ENCODE assay signal across 24 cellular contexts in the genomic region with DNA sequence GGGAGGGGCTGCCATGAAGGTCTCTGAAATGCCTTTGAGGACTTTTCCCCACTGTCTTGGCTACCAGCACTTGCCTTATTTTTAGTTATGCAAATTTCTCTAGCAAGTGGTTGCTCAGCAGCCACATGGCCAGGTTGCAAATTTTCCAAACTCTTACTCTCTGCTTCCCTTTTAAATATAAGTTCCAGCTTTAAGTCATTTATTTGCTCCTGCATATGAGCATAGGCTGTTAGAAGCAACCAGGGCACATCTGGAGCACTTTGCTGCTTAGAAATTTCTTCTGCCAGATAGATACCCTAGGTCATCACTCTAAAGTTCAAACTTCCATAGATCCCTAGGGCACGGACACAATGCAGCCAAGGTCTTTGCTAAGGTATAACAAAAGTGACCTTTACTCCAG. TPM values are rescaled to one million over a fixed set of nuclear protein-coding genes. Genes with fewer than 3 reads are reported as not detected.
DNase-seq lines count a peak whose midpoint lies in the region; ATAC-seq and TF ChIP-seq lines count a peak whose summit lies in the region.
"Had no signal": no experiment of that assay in that cellular context is flagged by ENCODE, and none has a peak within 500 bp of the region (broad histone marks: within the 10 kb centered on the region; RNA-seq: fewer than 3 reads in every experiment).

No MANE protein-coding gene starts in this region.

- H3K4me1 ChIP-seq in GM23248 (ENCODE audit: insufficient read depth) (0 out of 2 replicates have a peak, but pooled peaks cover 5% of the 10 kb centered on the region), HEK293 (ENCODE audit: control insufficient read depth, insufficient read depth, low read length) (no peaks in the 10 kb centered on the region), Karpas-422 (ENCODE audit: low read length) (peaks cover 5% of the 10 kb centered on the region; the same call in 1 of the 2 replicates)
- H3K4me1 ChIP-seq: BE2C, BLaER1 had no signal

- H3K27me3 ChIP-seq in GM23248 (replicated peaks; ENCODE audit: insufficient read depth), result no peaks in the 10 kb centered on the region
- no peaks in the 10 kb centered on the region for H3K27me3 ChIP-seq in Karpas-422 (ENCODE audit: low read length)
- H3K27me3 ChIP-seq: BE2C, BLaER1 had no signal

- peaks cover 100% of the 10 kb centered on the region for H3K79me2 ChIP-seq in GM23248 (ENCODE audit: insufficient read depth)
- H3K79me2 ChIP-seq in Karpas-422 (ENCODE audit: low read length), result no peaks in the 10 kb centered on the region

- no peaks in the 10 kb centered on the region for H4K20me1 ChIP-seq in GM23248 (ENCODE audit: insufficient read depth)
- no peaks in the 10 kb centered on the region for H4K20me1 ChIP-seq in Karpas-422 (ENCODE audit: insufficient read depth, low read depth, low read length)
- H4K20me1 ChIP-seq: BLaER1 had no signal

- peak overlapping the region; percentile 12; the same call in 1 of the 2 replicates for H3K27ac ChIP-seq in GM23248
- H3K27ac ChIP-seq in HEK293 (ENCODE audit: extremely low read depth, low read depth, low read length), result no peak overlapping the region
- no peak overlapping the region for H3K27ac ChIP-seq in Karpas-422 (ENCODE audit: low read length)
- H3K27ac ChIP-seq: BLaER1 had no signal

- H3K36me3 ChIP-seq in GM23248 (ENCODE audit: low read depth) (peaks cover 13% of the 10 kb centered on the region), HEK293 (ENCODE audit: control insufficient read depth in 2 of 2, insufficient read depth in 1 of 2, low read length in 2 of 2) (no peaks in the 10 kb centered on the region), Karpas-422 (ENCODE audit: insufficient read depth, low read length) (no peaks in the 10 kb centered on the region)
- H3K36me3 ChIP-seq: BE2C, BLaER1 had no signal

- CTCF ChIA-PET in HEK293 (lab: Yijun Ruan, JAX), result interaction anchor here (0.6 kb wide), 1 partner anchor 112 kb away, joined by 3 read pairs; no protein-coding TSS in a partner anchor

- H3K4me3 ChIP-seq in GM23248 (no peak overlapping the region), HEK293 (ENCODE audit: low read depth, low read length) (no peak overlapping the region), Karpas-422 (ENCODE audit: low read length) (no peak overlapping the region)
- H3K4me3 ChIP-seq: BLaER1, GM12878 had no signal

- H3F3A ChIP-seq in GM23248 (ENCODE audit: insufficient read depth), result peaks cover 59% of the 10 kb centered on the region; the same call in 1 of the 2 replicates

- no peaks in the 10 kb centered on the region for H3K9me2 ChIP-seq in GM23248 (ENCODE audit: insufficient read depth)
- no peaks in the 10 kb centered on the region for H3K9me2 ChIP-seq in Karpas-422 (replicated peaks; ENCODE audit: insufficient read depth, low read length)

- no peak overlapping the region for H3K9ac ChIP-seq in GM23248
- H3K9ac ChIP-seq in Karpas-422 (ENCODE audit: low read length), result no peak overlapping the region
- H3K9ac ChIP-seq: BLaER1 had no signal

- 42 to 55% methylated on average over 1 of the region's 1 CpG for WGBS in GM23248 (ENCODE audit: low coverage in 1 of 2, low lambda C conversion rate in 2 of 2, missing lambda C conversion rate in 2 of 2), 2 experiments

- ATAC-seq in HG02852 (IDR thresholded peaks at IDR 0.05; ENCODE audit: unreplicated experiment) (no peak), GM21619 (IDR thresholded peaks at IDR 0.05; ENCODE audit: unreplicated experiment) (no peak)
- ATAC-seq: GM12878 had no signal

- TF ChIP-seq CTCF in HEK293 (tag by site-specific recombination; IDR thresholded peaks at IDR 0.05), result no peak

- in situ Hi-C loops in GM23248 (cut with MboI), result no loop called here

- no peaks in the 10 kb centered on the region for H3K9me3 ChIP-seq in GM23248 (ENCODE audit: low read depth)
- no peaks in the 10 kb centered on the region; the same call in 1 of the 2 replicates for H3K9me3 ChIP-seq in HEK293 (ENCODE audit: control insufficient read depth, insufficient read depth, low read depth, low read length)
- no peaks in the 10 kb centered on the region for H3K9me3 ChIP-seq in Karpas-422 (ENCODE audit: low read length)
- H3K9me3 ChIP-seq: BE2C had no signal

- no peak for DNase-seq in GM23248
- peak; percentile 42 for DNase-seq in Karpas-422
- no peak for DNase-seq in SIG-M5 (lab: John Stamatoyannopoulos, UW)
- DNase-seq: 8988T; ACHN; BE2C; C1 segment of cervical spinal cord; CD4-positive, alpha-beta memory T cell; CD4-positive, CD25-positive, alpha-beta regulatory T cell; CD8-positive, alpha-beta memory T cell; COR-L47; DMS 273 treated with DMSO at 0.1 percent for 48 hours; DMS153; DMS53; DMS79; DND-41; EL; GDM1 had no signal

- no peak overlapping the region for H3K4me2 ChIP-seq in GM23248 (ENCODE audit: unreplicated experiment)
- no peak overlapping the region for H3K4me2 ChIP-seq in Karpas-422 (ENCODE audit: low read depth, low read length, poor library complexity, severe bottlenecking)
- H3K4me2 ChIP-seq: BLaER1 had no signal

- no peak overlapping the region for H2AFZ ChIP-seq in GM23248
- H2AFZ ChIP-seq in Karpas-422 (ENCODE audit: low read length), result no peak overlapping the region

- POLR2A ChIA-PET in HEK293 (lab: Yijun Ruan, JAX), result no interaction called here

TF ChIP-seq in HEK293, 187 proteins besides CTCF, POLR2A, EP300 and RAD21:
- peak; percentile 75 for TF ChIP-seq SETDB1 (IDR thresholded peaks at IDR 0.05; ENCODE audit: insufficient read length, low read length)
- TF ChIP-seq TRIM28 (IDR thresholded peaks at IDR 0.05; ENCODE audit: borderline replicate concordance, low read length), result 0 out of 2 replicates have a peak, but pooled peaks have one; percentile 27
- TF ChIP-seq ZBTB8A (tag by site-specific recombination; IDR thresholded peaks at IDR 0.05), result no peak
- no peak for TF ChIP-seq ZNF558 (tag by site-specific recombination; IDR thresholded peaks at IDR 0.05)

RNA-seq across cellular contexts. Expression of a gene that starts 44.8 kb away (rescaled TPM):
- total RNA-seq in GM23248 (2014; rRNA removed; shearing (Covaris generic)), result 162 and 168 TPM in 2 replicates
- 234 and 238 TPM in 2 replicates for polyA plus RNA-seq in GM23248 (2016; fragmentation: Nextera tagmentation; extraction: Ambion mirVana)
- 0.15 TPM in 1 of 2 replicates, not detected in the other for total RNA-seq in Karpas-422 (2014; rRNA removed; shearing (Covaris generic); ENCODE audit: low replicate concordance)
- total RNA-seq: CD4-positive, alpha-beta memory T cell; CD8-positive, alpha-beta memory T cell had no signal
- polyA plus RNA-seq: CD14-positive monocyte; CD4-positive, alpha-beta memory T cell; CD4-positive, CD25-positive, alpha-beta regulatory T cell; CD8-positive, alpha-beta memory T cell had no signal

Comparison
In these comparisons a context has a peak if more than half of its experiments do, and no peak if none do; other contexts are left out.
1. RNA of a gene that starts 44.8 kb away (total RNA-seq): 162 to 168 TPM in GM23248; 0.15 TPM in Karpas-422; every median in the first group is over 100 times any median in the second.